ENCODE assay signal across 27 cellular contexts in the genomic region with DNA sequence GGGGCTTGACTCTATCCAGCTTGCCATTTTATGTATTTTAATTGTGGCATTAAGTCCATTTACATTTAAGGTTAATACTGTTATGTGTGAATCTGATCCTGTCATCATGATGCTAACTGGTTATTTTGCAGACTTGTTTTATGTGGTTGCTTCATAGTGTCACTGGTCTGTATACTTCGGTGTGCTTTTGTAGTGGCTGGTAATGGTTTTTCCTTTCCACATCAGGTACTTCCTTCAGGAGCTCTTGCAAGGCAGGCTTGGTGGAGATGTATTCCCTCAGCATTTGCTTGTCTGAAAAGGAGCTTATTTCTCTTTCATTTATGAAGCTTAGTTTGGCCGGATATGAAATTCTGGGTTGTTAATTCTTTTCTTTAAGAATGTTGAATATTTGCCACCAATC.
"Had no signal": no experiment of that assay in that cellular context is flagged by ENCODE, and none has a peak within 500 bp of the region (broad histone marks: within the 10 kb centered on the region; RNA-seq: fewer than 3 reads in every experiment).

No MANE protein-coding gene starts in this region.

- H3K27me3 ChIP-seq: ascending aorta, breast epithelium, cardiac muscle cell, colonic mucosa had no signal

- H3K27me3 Mint-ChIP-seq: activated B cell treated with CpG ODN at 0.5 μM for 24 hours; activated CD4-positive, alpha-beta memory T cell treated with anti-CD3 and anti-CD28 coated beads, Interleukin-2, amount 10 ng/mL, durations not matched to agents 7 days and 5 days; activated CD4-positive, alpha-beta T cell treated with anti-CD3 and anti-CD28 coated beads, Interleukin-2, amount 10 ng/mL, durations not matched to agents 24 days and 14 days; activated CD8-positive, alpha-beta memory T cell treated with anti-CD3 and anti-CD28 coated beads, Interleukin-2, amount 10 ng/mL, durations not matched to agents 7 days and 5 days; activated naive CD8-positive, alpha-beta T cell had no signal

- H3K4me3 ChIP-seq: ascending aorta, breast epithelium, cardiac muscle cell, colonic mucosa had no signal

- H3K4me1 ChIP-seq: ascending aorta, breast epithelium, colonic mucosa had no signal

- H3K36me3 ChIP-seq: colonic mucosa had no signal

- H3K9me3 ChIP-seq: colonic mucosa had no signal

- H3K27ac Mint-ChIP-seq: activated B cell treated with CpG ODN at 0.5 μM for 24 hours; activated CD4-positive, alpha-beta memory T cell treated with anti-CD3 and anti-CD28 coated beads, Interleukin-2, amount 10 ng/mL, durations not matched to agents 7 days and 5 days; activated CD4-positive, alpha-beta T cell treated with anti-CD3 and anti-CD28 coated beads, Interleukin-2, amount 10 ng/mL, durations not matched to agents 24 days and 14 days; activated CD8-positive, alpha-beta memory T cell treated with anti-CD3 and anti-CD28 coated beads, Interleukin-2, amount 10 ng/mL, durations not matched to agents 7 days and 5 days; activated naive CD4-positive, alpha-beta T cell treated with anti-CD3 and anti-CD28 coated beads for 36 hours; activated naive CD8-positive, alpha-beta T cell; activated T-helper 1 cell treated with anti-CD3 and anti-CD28 coated beads, Interleukin-12 subunit alpha, Interleukin-12 subunit beta, Interleukin-2, Interleukin-4 antibody, amounts not matched to agents 30 ng/mL and 10 ng/mL and 1 ng/mL, durations not matched to agents 14 hours and 24 hours and 36 hours; activated T-helper 2 cell treated with anti-CD3 and anti-CD28 coated beads, Interferon-gamma antibody, Interleukin-2, Interleukin-4, amounts not matched to agents 10 μg/mL and 5 μg/mL and 100 μg/mL, durations not matched to agents 14 hours and 24 hours and 36 hours; brain had no signal

- H3K4me3 Mint-ChIP-seq: activated B cell treated with CpG ODN at 0.5 μM for 24 hours; activated CD4-positive, alpha-beta memory T cell treated with anti-CD3 and anti-CD28 coated beads, Interleukin-2, amount 10 ng/mL, durations not matched to agents 7 days and 5 days; activated CD4-positive, alpha-beta T cell treated with anti-CD3 and anti-CD28 coated beads, Interleukin-2, amount 10 ng/mL, durations not matched to agents 24 days and 14 days; activated CD8-positive, alpha-beta memory T cell treated with anti-CD3 and anti-CD28 coated beads, Interleukin-2, amount 10 ng/mL, durations not matched to agents 7 days and 5 days; activated naive CD4-positive, alpha-beta T cell treated with anti-CD3 and anti-CD28 coated beads for 36 hours; activated naive CD8-positive, alpha-beta T cell; activated T-helper 1 cell treated with anti-CD3 and anti-CD28 coated beads, Interleukin-12 subunit alpha, Interleukin-12 subunit beta, Interleukin-2, Interleukin-4 antibody, amounts not matched to agents 30 ng/mL and 10 ng/mL and 1 ng/mL, durations not matched to agents 14 hours and 24 hours and 36 hours; brain had no signal

- DNase-seq: activated B cell treated with CpG ODN at 0.5 μM for 24 hours; activated CD4-positive, alpha-beta memory T cell treated with anti-CD3 and anti-CD28 coated beads, Interleukin-2, amount 10 ng/mL, durations not matched to agents 7 days and 5 days; activated CD4-positive, alpha-beta T cell treated with anti-CD3 and anti-CD28 coated beads, Interleukin-2, amount 10 ng/mL, durations not matched to agents 24 days and 14 days; activated CD4-positive, alpha-beta T cell treated with anti-CD3 and anti-CD28 coated beads, Interleukin-2, amount 50 U/mL, for 4 hours; activated CD8-positive, alpha-beta memory T cell treated with anti-CD3 and anti-CD28 coated beads, Interleukin-2, amount 10 ng/mL, durations not matched to agents 7 days and 5 days; activated CD8-positive, alpha-beta memory T cell treated with anti-CD3 and anti-CD28 coated beads, Interleukin-2, amount 50 U/mL, for 4 hours; activated effector memory CD4-positive, alpha-beta T cell treated with anti-CD3 and anti-CD28 coated beads, Interleukin-2, amount 50 U/mL, for 16 hours; activated naive CD4-positive, alpha-beta T cell treated with anti-CD3 and anti-CD28 coated beads for 36 hours; activated T-cell treated with anti-CD3 and anti-CD28 coated beads, Interleukin-2, amount 50 U/mL, for 1 hour; activated T-cell treated with anti-CD3 and anti-CD28 coated beads, Interleukin-2, amount 50 U/mL, for 48 hours; central memory CD4-positive, alpha-beta T cell; cerebellar nuclear complex; colonic mucosa; effector CD8-positive, alpha-beta T cell; foreskin fibroblast; head of caudate nucleus; T1000; WERI-Rb-1 had no signal

- H3K27ac ChIP-seq: ascending aorta, breast epithelium, cardiac muscle cell, colonic mucosa, WERI-Rb-1 had no signal

- H3K4me1 Mint-ChIP-seq: activated B cell treated with CpG ODN at 0.5 μM for 24 hours; activated CD4-positive, alpha-beta memory T cell treated with anti-CD3 and anti-CD28 coated beads, Interleukin-2, amount 10 ng/mL, durations not matched to agents 7 days and 5 days; brain had no signal

- ATAC-seq: activated CD4-positive, CD25-positive, alpha-beta regulatory T cell treated with anti-CD3 and anti-CD28 coated beads, Interleukin-2, amount 50 U/mL, for 24 hours; activated CD8-positive, alpha-beta memory T cell treated with anti-CD3 and anti-CD28 coated beads, Interleukin-2, amount 10 ng/mL, durations not matched to agents 7 days and 5 days; esophagus mucosa had no signal
